ENCODE assay signal across 8 cellular contexts in the genomic region with DNA sequence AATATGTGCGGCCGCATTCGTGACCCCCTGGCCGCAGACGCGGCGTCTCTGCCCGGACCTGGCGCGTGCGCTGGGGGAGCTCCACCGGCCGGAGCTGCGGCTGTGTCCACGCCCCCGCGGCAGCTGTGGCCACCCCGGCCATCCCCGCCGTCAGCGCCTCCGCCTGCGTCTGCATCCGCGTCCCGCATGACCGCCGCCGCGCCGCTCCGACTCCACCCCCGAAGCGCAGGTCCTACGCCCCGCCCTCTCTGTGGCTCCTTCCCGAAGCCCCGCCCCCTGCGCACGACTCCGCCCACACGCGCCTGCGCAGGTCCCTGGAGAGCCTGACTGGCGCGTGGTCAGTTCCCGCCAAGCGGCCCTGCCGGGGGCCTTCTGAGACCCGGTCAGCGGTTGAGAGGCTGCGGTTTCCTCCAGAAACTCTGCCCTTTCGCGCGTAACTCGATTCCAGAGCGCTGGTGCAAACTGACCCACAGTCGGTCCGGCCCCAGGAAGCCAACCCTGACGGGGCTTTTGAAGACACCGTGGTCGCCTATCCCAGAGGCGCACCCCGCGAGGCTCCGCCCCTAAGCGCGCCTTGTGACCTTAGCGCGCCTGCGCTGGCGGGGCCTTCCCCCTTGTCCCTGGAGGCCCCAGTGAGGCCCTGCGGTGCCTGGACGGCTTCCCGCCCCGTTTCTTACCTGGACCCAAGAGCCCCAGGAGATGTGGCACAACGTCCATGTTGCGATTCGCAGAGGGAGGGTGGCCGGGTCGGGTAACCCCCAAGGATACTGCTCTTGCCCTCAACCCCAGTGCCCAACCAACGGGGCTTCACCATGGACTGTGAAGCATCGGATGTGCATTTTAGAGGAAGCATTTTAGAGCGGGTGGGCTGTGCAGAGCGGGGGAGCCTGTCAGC.
DNase-seq lines count a peak whose midpoint lies in the region; ATAC-seq lines count a peak whose summit lies in the region.

LAGE3 (minus strand) TSS at position 554 of the 895 bp plus-strand sequence; CDS start at position 188, 366 bp downstream.

- DNase-seq in AG08396 (ENCODE audit: low spot score) (peak; percentile 95), NCI-H345 (lab: John Stamatoyannopoulos, UW) (peak; percentile 90), cerebellar cortex (ENCODE audit: low spot score) (peak; percentile 85), kidney glomerular epithelial cell (lab: John Stamatoyannopoulos, UW) (peak; percentile 35)
- DNase-seq in activated CD4-positive, CD25-positive, alpha-beta regulatory T cell treated with anti-CD3 and anti-CD28 coated beads, Interleukin-2, amount 50 U/mL, for 72 hours = peak; percentile 97
- DNase-seq in stimulated activated CD4-positive, alpha-beta T cell treated with anti-CD3 and anti-CD28 coated beads, Interleukin-15, amount 100 ng/mL, for 48 hours (ENCODE audit: low read depth in 2 of 2) = peak; percentile 86 to 91

- ATAC-seq in GM19023 (IDR thresholded peaks at IDR 0.05; ENCODE audit: unreplicated experiment) (peak; percentile 83), HG03196 (IDR thresholded peaks at IDR 0.05; ENCODE audit: unreplicated experiment) (peak; percentile 85)

Comparison
In these comparisons a context has a peak if more than half of its experiments do, and no peak if none do; other contexts are left out.
1. Peak in every context shown above with its lines: DNase-seq and ATAC-seq.
2. DNase-seq: peak in every context shown above with its lines; median percentile 97 in activated CD4-positive, CD25-positive, alpha-beta regulatory T cell treated with anti-CD3 and anti-CD28 coated beads, Interleukin-2, amount 50 U/mL, for 72 hours; 95 in AG08396; 90 in NCI-H345; 88 in stimulated activated CD4-positive, alpha-beta T cell treated with anti-CD3 and anti-CD28 coated beads, Interleukin-15, amount 100 ng/mL, for 48 hours; 85 in cerebellar cortex; 35 in kidney glomerular epithelial cell.